19 cellular contexts compared by ENCODE assay signal in genomic region chr9:2208465-2208864, GRCh38.
"Had no signal": no experiment of that assay in that cellular context is flagged by ENCODE, and none has a peak within 500 bp of the region (broad histone marks: within the 10 kb centered on the region; RNA-seq: fewer than 3 reads in every experiment).

No MANE protein-coding gene starts in this region.

- H3K4me3 Mint-ChIP-seq: activated CD8-positive, alpha-beta T cell treated with anti-CD3 and anti-CD28 coated beads, Interleukin-2, amount 10 ng/mL, durations not matched to agents 7 days and 5 days; central memory CD8-positive, alpha-beta T cell; effector memory CD8-positive, alpha-beta T cell had no signal

- DNase-seq: activated CD4-positive, alpha-beta T cell treated with anti-CD3 and anti-CD28 coated beads for 1 hour; activated CD4-positive, alpha-beta T cell treated with anti-CD3 and anti-CD28 coated beads, Interleukin-2, amount 50 U/mL, for 1 hour; activated CD8-positive, alpha-beta T cell treated with anti-CD3 and anti-CD28 coated beads, Interleukin-2, amount 10 ng/mL, durations not matched to agents 7 days and 5 days; activated gamma-delta T cell treated with Interleukin-2 at 50 U/mL for 16 hours; brain microvascular endothelial cell; effector memory CD8-positive, alpha-beta T cell; gastrocnemius medialis; left lung; retina; spleen; stimulated activated CD4-positive, alpha-beta T cell treated with anti-CD3 and anti-CD28 coated beads, Interleukin-4, amount 100 ng/mL, for 1 hour; stimulated activated naive CD4-positive, alpha-beta T cell; SW 1271; upper lobe of right lung had no signal

- H3K9me3 Mint-ChIP-seq: activated naive CD4-positive, alpha-beta T cell treated with anti-CD3 and anti-CD28 coated beads, Interleukin-2, amount 50 U/mL, for 72 hours; central memory CD8-positive, alpha-beta T cell; effector memory CD8-positive, alpha-beta T cell; natural killer cell treated with Interleukin-12 subunit alpha and Interleukin-12 subunit beta and Interleukin-15 and Interleukin-18, amount 100 ng/mL, for 72 hours had no signal

- H3K4me1 Mint-ChIP-seq: central memory CD8-positive, alpha-beta T cell had no signal

- ATAC-seq: activated CD8-positive, alpha-beta T cell treated with anti-CD3 and anti-CD28 coated beads, Interleukin-2, amount 10 ng/mL, durations not matched to agents 7 days and 5 days; activated naive CD4-positive, alpha-beta T cell treated with anti-CD3 and anti-CD28 coated beads, Interleukin-2, amount 50 U/mL, for 72 hours; effector memory CD8-positive, alpha-beta T cell; esophagus mucosa; gastrocnemius medialis; left lung; natural killer cell treated with Interleukin-12 subunit alpha and Interleukin-12 subunit beta and Interleukin-15 and Interleukin-18, amount 100 ng/mL, for 72 hours had no signal

- H3K36me3 Mint-ChIP-seq: activated naive CD4-positive, alpha-beta T cell treated with anti-CD3 and anti-CD28 coated beads, Interleukin-2, amount 50 U/mL, for 72 hours; natural killer cell treated with Interleukin-12 subunit alpha and Interleukin-12 subunit beta and Interleukin-15 and Interleukin-18, amount 100 ng/mL, for 72 hours had no signal

- H3K27me3 Mint-ChIP-seq: central memory CD8-positive, alpha-beta T cell; effector memory CD8-positive, alpha-beta T cell; natural killer cell treated with Interleukin-12 subunit alpha and Interleukin-12 subunit beta and Interleukin-15 and Interleukin-18, amount 100 ng/mL, for 72 hours; progenitor cell of endocrine pancreas had no signal

- H3K27ac Mint-ChIP-seq: activated CD8-positive, alpha-beta T cell treated with anti-CD3 and anti-CD28 coated beads, Interleukin-2, amount 10 ng/mL, durations not matched to agents 7 days and 5 days; activated naive CD4-positive, alpha-beta T cell treated with anti-CD3 and anti-CD28 coated beads, Interleukin-2, amount 50 U/mL, for 72 hours; effector memory CD8-positive, alpha-beta T cell; progenitor cell of endocrine pancreas had no signal
